Comparison of ENCODE assay signal across 17 cellular contexts in genomic region chr2:155266579-155266978, GRCh38.
DNase-seq lines count a peak whose midpoint lies in the region; ATAC-seq, FAIRE-seq and TF ChIP-seq lines count a peak whose summit lies in the region.
"Had no signal": no experiment of that assay in that cellular context is flagged by ENCODE, and none has a peak within 500 bp of the region (broad histone marks: within the 10 kb centered on the region; RNA-seq: fewer than 3 reads in every experiment).

No MANE protein-coding gene starts in this region.

- CTCF ChIA-PET in GM12878 (lab: Yijun Ruan, JAX): interaction anchor here (0.5 to 1.3 kb wide), 4 partner anchors 10 to 42 kb away, joined by 3 read pairs; no protein-coding TSS in a partner anchor

- TF ChIP-seq CTCF in GM12878 (IDR thresholded peaks at IDR 0.05 in 2 of 3, conservative IDR thresholded peaks at IDR 0.05 in 1 of 3; ENCODE audit: control insufficient read depth in 2 of 3, extremely low read depth in 1 of 3, insufficient read depth in 1 of 3, low read depth in 3 of 3, low read length in 3 of 3) (peak; percentile 27 to 40 (median 29); a peak in 3 of 6 replicates), omental fat pad (IDR thresholded peaks at IDR 0.05) (no peak), left ventricle myocardium inferior (IDR thresholded peaks at IDR 0.05; ENCODE audit: borderline replicate concordance) (no peak), prostate gland (IDR thresholded peaks at IDR 0.05) (no peak), heart right ventricle (IDR thresholded peaks at IDR 0.05) (no peak)

- no peak overlapping the region for H3K4me3 ChIP-seq in GM12878
- no peak overlapping the region for H3K4me3 ChIP-seq in left ventricle myocardium inferior
- no peak overlapping the region for H3K4me3 ChIP-seq in prostate gland
- H3K4me3 ChIP-seq in heart right ventricle: no peak overlapping the region
- H3K4me3 ChIP-seq: HAP-1, tibial artery had no signal

- RAD21 ChIA-PET in GM12878 (lab: Charles Lee; ENCODE audit: unreplicated experiment): no interaction called here

- H3K36me3 ChIP-seq in GM12878 (ENCODE audit: control insufficient read depth in 2 of 2, insufficient read depth in 2 of 2, low read length in 1 of 2): no peaks in the 10 kb centered on the region
- H3K36me3 ChIP-seq in left ventricle myocardium inferior: no peaks in the 10 kb centered on the region
- H3K36me3 ChIP-seq in prostate gland: no peaks in the 10 kb centered on the region
- H3K36me3 ChIP-seq in heart right ventricle: no peaks in the 10 kb centered on the region
- H3K36me3 ChIP-seq: HAP-1, tibial artery had no signal

- FAIRE-seq in GM12878 (lab: Jason Lieb, UNC): no peak

- H4K20me1 ChIP-seq in GM12878 (ENCODE audit: control insufficient read depth, insufficient read depth): no peaks in the 10 kb centered on the region

- no peak for TF ChIP-seq EP300 in GM12878 (IDR thresholded peaks at IDR 0.05; ENCODE audit: borderline replicate concordance in 1 of 2, control insufficient read depth in 1 of 2, low read depth in 2 of 2, low read length in 2 of 2)

- DNase-seq in COLO668 (lab: John Stamatoyannopoulos, UW; ENCODE audit: unreplicated experiment): peak; percentile 9
- no peak for DNase-seq in GM12878 (ENCODE audit: low read depth, low spot score)
- DNase-seq in omental fat pad (ENCODE audit: low spot score): no peak
- no peak for DNase-seq in left ventricle myocardium inferior
- DNase-seq in prostate gland (ENCODE audit: low spot score): no peak
- DNase-seq in heart right ventricle: no peak
- DNase-seq: activated CD4-positive, alpha-beta memory T cell treated with anti-CD3 and anti-CD28 coated beads for 36 hours; AML-193; DND-41; naive thymus-derived CD4-positive, alpha-beta T cell; NCI-H1092; retina; stimulated activated CD8-positive, alpha-beta memory T cell treated with anti-CD3 and anti-CD28 coated beads, Interleukin-4, amount 100 ng/mL, for 48 hours; tibial artery had no signal

- TF ChIP-seq POLR2A in GM12878 (IDR thresholded peaks at IDR 0.05; ENCODE audit: low read depth, low read length) (no peak), prostate gland (IDR thresholded peaks at IDR 0.05) (no peak)

- no peaks in the 10 kb centered on the region for H3K9me3 ChIP-seq in GM12878 (replicated peaks; ENCODE audit: control insufficient read depth, insufficient read depth, low read length)
- H3K9me3 ChIP-seq in left ventricle myocardium inferior (replicated peaks): peaks cover 9% of the 10 kb centered on the region
- no peaks in the 10 kb centered on the region for H3K9me3 ChIP-seq in prostate gland
- H3K9me3 ChIP-seq in heart right ventricle: peaks cover 0 to 17% (median 0%) of the 10 kb centered on the region in 11 donors
- H3K9me3 ChIP-seq: HAP-1, tibial artery had no signal

- SMC1A ChIA-PET in GM12878 (lab: Charles Lee; ENCODE audit: uncharacterized antibody, unreplicated experiment): interaction anchor here (0.6 to 1.3 kb wide), 2 partner anchors 828 to 1437 kb away, joined by 3 to 4 read pairs; no protein-coding TSS in a partner anchor

- TF ChIP-seq RAD21 in GM12878 (IDR thresholded peaks at IDR 0.05; ENCODE audit: insufficient read depth, low read depth, low read length): peak; percentile 51; the same call in 1 of the 2 replicates

- H3K4me2 ChIP-seq in GM12878 (ENCODE audit: control insufficient read depth, insufficient read depth): no peak overlapping the region

- in situ Hi-C loops in GM12878 (cut with MboI): no loop called here

- H3K9ac ChIP-seq in GM12878 (ENCODE audit: control insufficient read depth, insufficient read depth, low read length): no peak overlapping the region

- H3K27me3 ChIP-seq in GM12878 (replicated peaks in 1 of 2; ENCODE audit: control insufficient read depth in 2 of 2, insufficient read depth in 2 of 2, low read length in 1 of 2) (no peaks in the 10 kb centered on the region), left ventricle myocardium inferior (ENCODE audit: low read depth) (no peaks in the 10 kb centered on the region), prostate gland (replicated peaks; ENCODE audit: insufficient read depth) (no peaks in the 10 kb centered on the region), heart right ventricle (no peaks in the 10 kb centered on the region)
- H3K27me3 ChIP-seq: tibial artery had no signal

- POLR2A ChIA-PET in GM12878 (lab: Charles Lee): no interaction called here

- no TSS peak for BruUV-seq in GM12878 (replicated peaks; lab: Mats Ljungman, UMichigan)

- no peaks in the 10 kb centered on the region for H3K79me2 ChIP-seq in GM12878 (ENCODE audit: control insufficient read depth, insufficient read depth, low read length)

- H3K27ac ChIP-seq in GM12878 (ENCODE audit: control insufficient read depth, insufficient read depth): no peak overlapping the region
- no peak overlapping the region for H3K27ac ChIP-seq in left ventricle myocardium inferior (replicated peaks)
- H3K27ac ChIP-seq in prostate gland: no peak overlapping the region
- H3K27ac ChIP-seq in heart right ventricle: no peak overlapping the region
- H3K27ac ChIP-seq: tibial artery had no signal

- intact Hi-C loops in GM12878 (cut with micrococcal nuclease; ENCODE audit: unreplicated experiment): no loop called here
- intact Hi-C loops in left ventricle myocardium inferior (cut with micrococcal nuclease): no loop called here
- intact Hi-C loops in prostate gland (cut with DNase I): no loop called here
- intact Hi-C loops in heart right ventricle (cut with DNase I): no loop called here

- ATAC-seq in GM18502 (IDR thresholded peaks at IDR 0.05; ENCODE audit: poor library complexity, unreplicated experiment) (peak; percentile 60), HG03432 (IDR thresholded peaks at IDR 0.05; ENCODE audit: unreplicated experiment) (peak; percentile 61), GM12878 (peak; percentile 76), omental fat pad (ENCODE audit: low FRiP score) (no peak), heart right ventricle (no peak)
- ATAC-seq: naive thymus-derived CD4-positive, alpha-beta T cell had no signal

- no peak overlapping the region for H2AFZ ChIP-seq in GM12878 (ENCODE audit: control insufficient read depth, low read depth, low read length)

- H3K4me1 ChIP-seq in GM12878 (ENCODE audit: control insufficient read depth, insufficient read depth, low read length) (no peaks in the 10 kb centered on the region), left ventricle myocardium inferior (no peaks in the 10 kb centered on the region), prostate gland (replicated peaks) (no peaks in the 10 kb centered on the region), heart right ventricle (no peaks in the 10 kb centered on the region)
- H3K4me1 ChIP-seq: HAP-1, tibial artery had no signal

- WGBS in GM12878 (ENCODE audit: insufficient coverage, insufficient replicate concordance, low lambda C conversion rate, missing lambda C conversion rate): 35% methylated on average over 3 of the region's 3 CpGs
- WGBS in prostate gland: 68% methylated on average over 3 of the region's 3 CpGs
- 69 to 71% methylated on average over 3 of the region's 3 CpGs for WGBS in heart right ventricle, 2 donors

TF ChIP-seq in GM12878, 131 proteins besides CTCF, POLR2A, EP300 and RAD21:
- no peak for TF ChIP-seq STAT3 (IDR thresholded peaks at IDR 0.05; ENCODE audit: low read depth, low read length)
- TF ChIP-seq SMC3 (IDR thresholded peaks at IDR 0.05; ENCODE audit: borderline replicate concordance, low read length): peak; percentile 27; the same call in 1 of the 2 replicates

Comparison
In these comparisons a context has a peak if more than half of its experiments do, and no peak if none do; other contexts are left out.
1. ATAC-seq: peak in GM18502 (single experiment), HG03432 (single experiment) and GM12878 (single experiment); none in omental fat pad (single experiment) and heart right ventricle (0 of 8).
2. CTCF ChIP-seq: peak in GM12878 (3 of 3); none in omental fat pad (0 of 3), left ventricle myocardium inferior (single experiment), prostate gland (0 of 4) and heart right ventricle (0 of 9).